Comparison of ENCODE assay signal across 25 cellular contexts in the genomic region with DNA sequence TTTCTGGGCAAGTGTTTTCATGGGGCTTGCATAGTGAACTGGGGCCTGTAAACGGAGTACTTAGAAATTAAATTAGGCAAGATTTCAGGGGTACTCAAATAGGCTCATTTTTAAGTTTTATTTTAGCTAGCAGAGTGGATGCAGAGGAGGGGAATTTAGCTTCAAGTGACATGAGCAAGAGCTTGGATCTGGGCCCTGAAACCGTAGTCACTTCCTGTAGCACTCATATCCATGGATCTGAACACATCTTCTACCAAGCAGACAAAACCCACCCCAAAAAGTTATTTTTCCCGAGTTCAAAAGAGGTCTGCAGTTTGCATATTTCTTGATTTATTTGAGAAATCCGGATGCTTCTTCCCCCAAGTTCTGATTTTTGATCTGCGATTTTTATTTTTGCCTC. TPM values are rescaled to one million over a fixed set of nuclear protein-coding genes. Genes with fewer than 3 reads are reported as not detected.
DNase-seq lines count a peak whose midpoint lies in the region; TF ChIP-seq lines count a peak whose summit lies in the region.
"Had no signal": no experiment of that assay in that cellular context is flagged by ENCODE, and none has a peak within 500 bp of the region (broad histone marks: within the 10 kb centered on the region; RNA-seq: fewer than 3 reads in every experiment).

No MANE protein-coding gene starts in this region.

- peaks cover 16% of the 10 kb centered on the region for H3K4me1 Mint-ChIP-seq in nephron
- H3K4me1 Mint-ChIP-seq: activated naive CD8-positive, alpha-beta T cell treated with anti-CD3 and anti-CD28 coated beads, Interleukin-2, amount 50 U/mL, for 24 hours had no signal

- no peaks in the 10 kb centered on the region for H3K9me2 ChIP-seq in hepatocyte (replicated peaks; ENCODE audit: insufficient read depth)

- no peaks in the 10 kb centered on the region for H3K4me1 ChIP-seq in hepatocyte (ENCODE audit: insufficient read depth)
- H3K4me1 ChIP-seq: body of pancreas, lower lobe of right lung, parathyroid adenoma had no signal

- no peaks in the 10 kb centered on the region for H3K36me3 ChIP-seq in hepatocyte (replicated peaks; ENCODE audit: insufficient read depth, low read depth)
- H3K36me3 ChIP-seq: lower lobe of right lung had no signal

- no peak for TF ChIP-seq CTCF in cardiac fibroblast (IDR thresholded peaks at IDR 0.05; ENCODE audit: low read depth, low read length)
- TF ChIP-seq CTCF in nephron (IDR thresholded peaks at IDR 0.05; ENCODE audit: unreplicated experiment in 3 of 3): no peak
- no peak for TF ChIP-seq CTCF in hepatocyte (IDR thresholded peaks at IDR 0.05; ENCODE audit: poor library complexity)

- H3K4me3 ChIP-seq in cardiac fibroblast (replicated peaks in 1 of 2; ENCODE audit: low read depth in 2 of 2, low read length in 2 of 2): no peak overlapping the region
- H3K4me3 ChIP-seq in hepatocyte: no peak overlapping the region
- H3K4me3 ChIP-seq: body of pancreas, lower lobe of right lung, mucosa of descending colon, PC-9 had no signal

- no peak overlapping the region for H3K27ac ChIP-seq in hepatocyte
- H3K27ac ChIP-seq: body of pancreas, lower lobe of right lung, parathyroid adenoma, PC-9 had no signal

- peaks cover 5% of the 10 kb centered on the region for H3K9me3 Mint-ChIP-seq in nephron
- H3K9me3 Mint-ChIP-seq: CD4-positive, alpha-beta T cell had no signal

- H2AFZ ChIP-seq in hepatocyte: no peak overlapping the region
- H2AFZ ChIP-seq: parathyroid adenoma, PC-9 had no signal

- H4K20me1 ChIP-seq in hepatocyte (ENCODE audit: insufficient read depth, poor library complexity, severe bottlenecking): no peaks in the 10 kb centered on the region

- DNase-seq in EH (ENCODE audit: low read depth) (peak; percentile 17), LHCN-M2 (ENCODE audit: low read depth) (peak; percentile 4), cardiac fibroblast (ENCODE audit: low read depth in 2 of 2) (peak; percentile 16 to 68), T-helper 9 cell (no peak), mucosa of gallbladder (ENCODE audit: low spot score) (no peak), hepatocyte (ENCODE audit: low spot score) (no peak)
- no peak for DNase-seq in stimulated activated CD4-positive, alpha-beta T cell treated with anti-CD3 and anti-CD28 coated beads, Interleukin-15, amount 100 ng/mL, for 24 hours
- DNase-seq: activated CD4-positive, alpha-beta T cell treated with anti-CD3 and anti-CD28 coated beads for 1 hour; activated gamma-delta T cell; activated naive CD8-positive, alpha-beta T cell treated with anti-CD3 and anti-CD28 coated beads, Interleukin-2, amount 50 U/mL, for 24 hours; CD4-positive, alpha-beta T cell; effector CD8-positive, alpha-beta T cell; H7; lower lobe of right lung; mucosa of descending colon; NCI-H1417 treated with DMSO at 0.1 percent for 48 hours; NCI-H446; PC-9; right cardiac atrium; SIG-M5; stimulated activated CD4-positive, alpha-beta T cell treated with anti-CD3 and anti-CD28 coated beads, Interleukin-12 subunit alpha, Interleukin-12 subunit beta, amount 100 ng/mL, for 4 hours; stimulated activated naive CD4-positive, alpha-beta T cell treated with Interleukin-2 at 50 U/mL for 16 hours had no signal

- no peaks in the 10 kb centered on the region for H3K36me3 Mint-ChIP-seq in nephron (ENCODE audit: low read depth)

- no peaks in the 10 kb centered on the region for H3K79me2 ChIP-seq in hepatocyte
- H3K79me2 ChIP-seq: parathyroid adenoma had no signal

- no peak overlapping the region for H3K4me2 ChIP-seq in hepatocyte
- H3K4me2 ChIP-seq: PC-9 had no signal

- peak overlapping the region; percentile 20 to 85 (median 20) for H3K27ac Mint-ChIP-seq in nephron
- H3K27ac Mint-ChIP-seq: activated naive CD8-positive, alpha-beta T cell treated with anti-CD3 and anti-CD28 coated beads, Interleukin-2, amount 50 U/mL, for 24 hours; CD4-positive, alpha-beta T cell had no signal

- H3K9me3 ChIP-seq in hepatocyte (ENCODE audit: low read depth): no peaks in the 10 kb centered on the region
- H3K9me3 ChIP-seq: body of pancreas, lower lobe of right lung, mucosa of descending colon had no signal

- no peak overlapping the region for H3K4me3 Mint-ChIP-seq in nephron
- H3K4me3 Mint-ChIP-seq: activated naive CD8-positive, alpha-beta T cell treated with anti-CD3 and anti-CD28 coated beads, Interleukin-2, amount 50 U/mL, for 24 hours; CD4-positive, alpha-beta T cell had no signal

- 91% methylated on average over 5 of the region's 5 CpGs for WGBS in hepatocyte (ENCODE audit: low lambda C conversion rate, missing lambda C conversion rate)

- H3K27me3 Mint-ChIP-seq in nephron (ENCODE audit: low read depth): peaks cover 2% of the 10 kb centered on the region
- H3K27me3 Mint-ChIP-seq: activated naive CD8-positive, alpha-beta T cell treated with anti-CD3 and anti-CD28 coated beads, Interleukin-2, amount 50 U/mL, for 24 hours; CD4-positive, alpha-beta T cell had no signal

- no peaks in the 10 kb centered on the region for H3K27me3 ChIP-seq in hepatocyte
- H3K27me3 ChIP-seq: body of pancreas had no signal

RNA-seq across cellular contexts. Expression of a gene that starts 36.8 kb away (rescaled TPM):
- total RNA-seq in LHCN-M2 (2014; rRNA removed) (132 and 144 TPM in 2 replicates), mucosa of gallbladder (123 TPM), hepatocyte (213 and 253 TPM in 2 replicates)
- 40.1 TPM for polyA plus RNA-seq in LHCN-M2 (2012)
- polyA plus RNA-seq in hepatocyte: 97.1 and 101 TPM in 2 replicates

Comparison
In these comparisons a context has a peak if more than half of its experiments do, and no peak if none do; other contexts are left out.
1. DNase-seq: peak in EH (single experiment), LHCN-M2 (single experiment) and cardiac fibroblast (2 of 2); none in stimulated activated CD4-positive, alpha-beta T cell treated with anti-CD3 and anti-CD28 coated beads, Interleukin-15, amount 100 ng/mL, for 24 hours (single experiment), T-helper 9 cell (single experiment), mucosa of gallbladder (single experiment) and hepatocyte (single experiment).